Comparison of ENCODE assay signal across 13 cellular contexts in the genomic region with DNA sequence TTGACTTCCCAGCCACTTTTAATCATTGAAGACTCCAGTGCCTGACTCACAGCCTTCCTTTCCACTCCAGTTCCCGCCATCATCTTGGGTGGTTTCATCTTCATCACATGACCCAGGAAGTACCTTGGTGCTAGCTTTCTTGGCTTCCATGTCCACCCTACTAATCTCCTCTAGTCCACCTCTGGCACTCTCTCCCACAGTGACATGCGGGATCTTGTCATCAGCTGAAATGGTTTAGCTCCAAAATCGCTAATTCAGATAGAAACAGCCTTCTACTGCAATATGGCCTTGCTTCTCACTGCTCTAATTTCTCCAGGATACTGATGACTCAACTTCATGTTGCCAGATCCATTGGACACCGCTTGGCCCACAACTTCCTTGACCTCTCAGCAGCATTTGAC. TPM values are rescaled to one million over a fixed set of nuclear protein-coding genes. Genes with fewer than 3 reads are reported as not detected.
DNase-seq lines count a peak whose midpoint lies in the region; ATAC-seq, FAIRE-seq and TF ChIP-seq lines count a peak whose summit lies in the region.
"Had no signal": no experiment of that assay in that cellular context is flagged by ENCODE, and none has a peak within 500 bp of the region (broad histone marks: within the 10 kb centered on the region; RNA-seq: fewer than 3 reads in every experiment).

No MANE protein-coding gene starts in this region.

- peaks cover 59% of the 10 kb centered on the region for H3K4me1 Mint-ChIP-seq in central memory CD8-positive, alpha-beta T cell

- peaks cover 11% of the 10 kb centered on the region for H3K36me3 Mint-ChIP-seq in central memory CD8-positive, alpha-beta T cell (ENCODE audit: insufficient read depth)

- no peaks in the 10 kb centered on the region for H3K9me3 ChIP-seq in keratinocyte (ENCODE audit: control insufficient read depth, low read depth, low read length)
- H3K9me3 ChIP-seq: body of pancreas, spleen had no signal

- peak overlapping the region; percentile 9 for H3K27ac Mint-ChIP-seq in central memory CD8-positive, alpha-beta T cell (ENCODE audit: low read depth)
- H3K27ac Mint-ChIP-seq: B cell had no signal

- dilution Hi-C loops in keratinocyte (cut with MboI; ENCODE audit: extremely low pct_ligation_motif_present, low sequenced_read_pairs), result no loop called here

- H3K27me3 Mint-ChIP-seq in central memory CD8-positive, alpha-beta T cell, result no peaks in the 10 kb centered on the region
- H3K27me3 Mint-ChIP-seq: B cell had no signal

- no peak for TF ChIP-seq CTCF in keratinocyte (optimal IDR thresholded peaks at IDR 0.05 in 1 of 3, IDR thresholded peaks at IDR 0.05 in 1 of 3, conservative IDR thresholded peaks at IDR 0.05 in 1 of 3; ENCODE audit: extremely low read depth in 1 of 3, insufficient read depth in 2 of 3, low read length in 3 of 3)

- H3K36me3 ChIP-seq in keratinocyte (ENCODE audit: control insufficient read depth in 2 of 2, extremely low read depth in 1 of 2, insufficient read depth in 2 of 2, low read length in 2 of 2), result peaks cover 5 to 7% of the 10 kb centered on the region in 2 experiments

- no peak overlapping the region for H3K4me2 ChIP-seq in keratinocyte (ENCODE audit: control insufficient read depth, extremely low read depth, insufficient read depth, low read depth, low read length)

- no peak overlapping the region for H3K9ac ChIP-seq in keratinocyte (ENCODE audit: control insufficient read depth, extremely low read depth, insufficient read depth, low read length)

- no peak for ATAC-seq in central memory CD8-positive, alpha-beta T cell (replicated peaks; ENCODE audit: extremely low read depth, poor library complexity, severe bottlenecking)
- no peak for ATAC-seq in HG03159 (IDR thresholded peaks at IDR 0.05; ENCODE audit: unreplicated experiment)
- ATAC-seq in HG02970 (IDR thresholded peaks at IDR 0.05; ENCODE audit: low FRiP score, unreplicated experiment), result no peak
- ATAC-seq: body of pancreas had no signal

- peak; percentile 55 for DNase-seq in AG08395 (ENCODE audit: low spot score)
- DNase-seq in Kasumi-1 (lab: John Stamatoyannopoulos, UW), result peak; percentile 19 to 20
- DNase-seq in central memory CD8-positive, alpha-beta T cell (ENCODE audit: low spot score in 2 of 2), result no peak
- DNase-seq in keratinocyte (ENCODE audit: low read depth, low spot score), result no peak
- DNase-seq in HPDE6-E6E7 (ENCODE audit: extremely low spot score), result no peak
- DNase-seq in NCI-H1092 (lab: John Stamatoyannopoulos, UW), result no peak
- DNase-seq: NCI-H187 treated with DMSO at 0.1 percent for 48 hours, spleen had no signal

- peaks cover 2% of the 10 kb centered on the region for H3K4me1 ChIP-seq in keratinocyte (ENCODE audit: control insufficient read depth, extremely low read depth, insufficient read depth, low read length)

- peaks cover 5% of the 10 kb centered on the region for H3K9me1 ChIP-seq in keratinocyte (ENCODE audit: control insufficient read depth, extremely low read depth, insufficient read depth, low read length)

- no peak overlapping the region for H3K27ac ChIP-seq in keratinocyte (ENCODE audit: control insufficient read depth, insufficient read depth, low read length)
- H3K27ac ChIP-seq: body of pancreas, spleen had no signal

- H3K4me3 ChIP-seq in keratinocyte (ENCODE audit: control insufficient read depth in 2 of 3, extremely low read depth in 1 of 3, insufficient read depth in 2 of 3, low read depth in 1 of 3, low read length in 3 of 3), result no peak overlapping the region
- H3K4me3 ChIP-seq: body of pancreas, spleen had no signal

- FAIRE-seq in keratinocyte (lab: Jason Lieb, UNC), result peak; percentile 32
- FAIRE-seq: TTC549 had no signal

- H2AFZ ChIP-seq in keratinocyte (ENCODE audit: control insufficient read depth, low read length), result no peak overlapping the region

- no peaks in the 10 kb centered on the region for H3K9me3 Mint-ChIP-seq in central memory CD8-positive, alpha-beta T cell

- H3K79me2 ChIP-seq in keratinocyte (ENCODE audit: control insufficient read depth, insufficient read depth, low read length), result peaks cover 84% of the 10 kb centered on the region

- no peaks in the 10 kb centered on the region for H3K27me3 ChIP-seq in keratinocyte (ENCODE audit: control insufficient read depth, extremely low read depth, insufficient read depth, low read length)
- H3K27me3 ChIP-seq: body of pancreas, spleen had no signal

- peaks cover 8% of the 10 kb centered on the region for H4K20me1 ChIP-seq in keratinocyte (ENCODE audit: control insufficient read depth, extremely low read depth, insufficient read depth, low read length)

- H3K4me3 Mint-ChIP-seq in central memory CD8-positive, alpha-beta T cell, result no peak overlapping the region
- H3K4me3 Mint-ChIP-seq: B cell had no signal

RNA-seq across cellular contexts. Expression of gene WDR20, which starts 24.5 kb away (rescaled TPM):
- polyA plus RNA-seq in keratinocyte, result 18.9 to 24.5 TPM (median 22.1 TPM) in 3 replicates
- polyA plus RNA-seq in keratinocyte (2011; ENCODE audit: low read depth), result 10.7 TPM
- 12.4 and 17.2 TPM in 2 replicates for polyA plus RNA-seq in keratinocyte (2011; cell fraction: cytosol; rRNA removed)
- polyA plus RNA-seq in keratinocyte (2011; cell fraction: nucleus; rRNA removed), result 30.0 and 30.9 TPM in 2 replicates
- polyA plus RNA-seq in keratinocyte (2012; ENCODE audit: low replicate concordance), result 16.5 and 19.0 TPM in 2 replicates
- 20.1 to 30.0 TPM (median 26.9 TPM) in 3 replicates for polyA minus RNA-seq in keratinocyte
- polyA minus RNA-seq in keratinocyte (2011; cell fraction: cytosol; rRNA and poly(A)+ RNA removed), result 19.6 TPM
- polyA minus RNA-seq in keratinocyte (2011; cell fraction: nucleus; rRNA and poly(A)+ RNA removed), result 19.0 and 31.1 TPM in 2 replicates

Comparison
In these comparisons a context has a peak if more than half of its experiments do, and no peak if none do; other contexts are left out.
1. DNase-seq: peak in AG08395 (single experiment) and Kasumi-1 (2 of 2); none in central memory CD8-positive, alpha-beta T cell (0 of 2), keratinocyte (single experiment), HPDE6-E6E7 (single experiment) and NCI-H1092 (single experiment).